Comparison of ENCODE assay signal across 9 cellular contexts in genomic region chr19:13355356-13355755, GRCh38.
"Had no signal": no experiment of that assay in that cellular context is flagged by ENCODE, and none has a peak within 500 bp of the region (broad histone marks: within the 10 kb centered on the region; RNA-seq: fewer than 3 reads in every experiment).

No MANE protein-coding gene starts in this region.

- ATAC-seq: GM23338, HCT116 had no signal

- H2AFZ ChIP-seq: GM23248, GM23338 had no signal

- H3K27ac Mint-ChIP-seq: GM23338, HFFc6 had no signal

- H3K9ac ChIP-seq: GM23248 had no signal

- DNase-seq: GM23248, GOT3, H7, H9, HCEC 1CT, HFFc6 had no signal

- H3K36me3 ChIP-seq: HAP-1 had no signal

- H3K27ac ChIP-seq: GM23248 had no signal

- H3K4me1 Mint-ChIP-seq: GM23338, H9 had no signal

- H3K4me3 ChIP-seq: GM23248, GM23338, HAP-1 had no signal

- H3K4me2 ChIP-seq: GM23338 had no signal

- H3K4me3 Mint-ChIP-seq: GM23338, H9, HFFc6 had no signal

- H3K9me3 ChIP-seq: HAP-1 had no signal

- H3K4me1 ChIP-seq: HAP-1 had no signal
